ENCODE assay signal across 11 cellular contexts in the genomic region with DNA sequence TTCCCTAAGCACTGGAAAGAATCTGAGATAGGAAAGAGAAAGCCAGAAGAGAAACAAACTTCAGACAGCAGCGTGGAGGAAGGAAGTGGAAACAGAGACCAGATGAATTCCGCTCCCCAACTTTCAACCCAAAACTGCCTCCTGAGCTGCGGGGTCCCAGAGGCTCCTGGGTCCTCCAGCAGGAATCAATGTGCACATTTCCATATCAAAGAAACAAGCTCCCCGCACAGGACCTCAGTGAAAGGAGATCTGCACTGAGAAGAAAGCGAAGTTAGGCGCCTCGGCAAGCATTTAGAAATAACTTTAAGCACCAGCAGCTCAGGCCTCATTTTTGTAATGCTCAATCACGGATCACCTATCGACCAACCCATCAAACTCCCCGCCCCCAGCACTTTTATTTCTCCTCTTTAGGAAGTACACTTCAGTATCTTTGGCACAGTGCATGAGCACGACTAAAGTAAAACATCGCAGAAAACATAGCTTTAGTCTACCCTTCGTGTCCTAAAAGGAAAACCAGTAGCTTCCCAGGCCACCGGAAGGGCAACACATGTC.
A peak's percentile ranks its signal among the peaks of the same experiment; 100 is the strongest.
DNase-seq lines count a peak whose midpoint lies in the region; TF ChIP-seq lines count a peak whose summit lies in the region.
"Had no signal": no experiment of that assay in that cellular context is flagged by ENCODE, and none has a peak within 500 bp of the region (broad histone marks: within the 10 kb centered on the region; RNA-seq: fewer than 3 reads in every experiment).

No MANE protein-coding gene starts in this region.

- H2AFZ ChIP-seq in GM23248 (no peak overlapping the region), PC-9 (no peak overlapping the region), trophoblast cell (ENCODE audit: insufficient read depth, low read length, poor library complexity) (no peak overlapping the region)

- in situ Hi-C loops in GM23248 (cut with MboI) = no loop called here

- TF ChIP-seq CTCF in PC-9 (conservative IDR thresholded peaks at IDR 0.05) = no peak
- no peak for TF ChIP-seq CTCF in prostate gland (IDR thresholded peaks at IDR 0.05)

- no peaks in the 10 kb centered on the region for H4K20me1 ChIP-seq in GM23248 (ENCODE audit: insufficient read depth)
- no peaks in the 10 kb centered on the region for H4K20me1 ChIP-seq in PC-9 (ENCODE audit: insufficient read depth)

- no peak overlapping the region for H4K12ac ChIP-seq in trophoblast cell (ENCODE audit: low read depth, low read length)

- no peak overlapping the region for H3K23ac ChIP-seq in trophoblast cell (ENCODE audit: low read length)

- 91% methylated on average over 14 of the region's 14 CpGs for WGBS in GM23248 (ENCODE audit: low coverage in 1 of 2, low lambda C conversion rate in 2 of 2, missing lambda C conversion rate in 2 of 2), 2 experiments
- WGBS in trophoblast cell (ENCODE audit: extremely low coverage, insufficient coverage, insufficient read length) = no CpG with 5 or more reads among the region's 14 CpGs
- 82% methylated on average over 14 of the region's 14 CpGs for WGBS in prostate gland

- DNase-seq in GM23248 (no peak), PC-9 (no peak), epithelial cell of prostate (ENCODE audit: low read depth, low spot score) (no peak), trophoblast cell (no peak), prostate gland (ENCODE audit: low spot score) (no peak), NCI-H446 (lab: John Stamatoyannopoulos, UW) (no peak), dedifferentiated amniotic fluid mesenchymal stem cell (ENCODE audit: extremely low spot score) (no peak)
- DNase-seq: MG63, posterior cingulate gyrus had no signal

- H3K9ac ChIP-seq in GM23248 (no peak overlapping the region), trophoblast cell (ENCODE audit: low read length) (no peak overlapping the region)

- H2BK120ac ChIP-seq in trophoblast cell (ENCODE audit: insufficient read depth, low read length, poor library complexity) = no peak overlapping the region

- H3K79me2 ChIP-seq in GM23248 (ENCODE audit: insufficient read depth) (no peaks in the 10 kb centered on the region), PC-9 (ENCODE audit: low read depth) (no peaks in the 10 kb centered on the region), trophoblast cell (ENCODE audit: control insufficient read depth, insufficient read depth, low read length, poor library complexity) (no peaks in the 10 kb centered on the region)

- peaks cover 16% of the 10 kb centered on the region for H3K4me1 ChIP-seq in GM23248 (ENCODE audit: insufficient read depth)
- peaks cover 40% of the 10 kb centered on the region for H3K4me1 ChIP-seq in PC-9 (replicated peaks; ENCODE audit: insufficient read depth)
- H3K4me1 ChIP-seq in trophoblast cell (ENCODE audit: control insufficient read depth in 1 of 2, insufficient read depth in 2 of 2, low read length in 2 of 2) = peaks cover 0 to under 1% of the 10 kb centered on the region in 2 experiments
- no peaks in the 10 kb centered on the region for H3K4me1 ChIP-seq in prostate gland (replicated peaks)

- H3K27ac ChIP-seq in GM23248 (peak overlapping the region; percentile 49; the same call in 1 of the 2 replicates), PC-9 (peak overlapping the region; percentile 42), epithelial cell of prostate (peak overlapping the region; percentile 80), trophoblast cell (ENCODE audit: low read depth, low read length) (no peak overlapping the region), prostate gland (no peak overlapping the region)
- H3K27ac ChIP-seq: SJSA1, vagina had no signal

- H3K4me2 ChIP-seq in GM23248 (ENCODE audit: unreplicated experiment) (no peak overlapping the region), PC-9 (peak overlapping the region; percentile 46), trophoblast cell (ENCODE audit: low read length) (no peak overlapping the region)

- no peak overlapping the region for H3K14ac ChIP-seq in trophoblast cell (ENCODE audit: low read length)

- H3K18ac ChIP-seq in trophoblast cell (ENCODE audit: low read length) = no peak overlapping the region

- H3K9me3 ChIP-seq in GM23248 (ENCODE audit: low read depth) = no peaks in the 10 kb centered on the region
- no peaks in the 10 kb centered on the region; the same call in 1 of the 2 replicates for H3K9me3 ChIP-seq in PC-9 (ENCODE audit: insufficient read depth, low read depth)
- H3K9me3 ChIP-seq in trophoblast cell (ENCODE audit: insufficient read depth, low read depth, low read length) = no peaks in the 10 kb centered on the region
- H3K9me3 ChIP-seq in prostate gland = no peaks in the 10 kb centered on the region
- H3K9me3 ChIP-seq: MG63, SJSA1, vagina had no signal

- no peak overlapping the region for H2AK5ac ChIP-seq in trophoblast cell (ENCODE audit: low read length)

- H3K36me3 ChIP-seq in GM23248 (ENCODE audit: low read depth) (no peaks in the 10 kb centered on the region), PC-9 (ENCODE audit: low read depth) (no peaks in the 10 kb centered on the region), trophoblast cell (ENCODE audit: control insufficient read depth in 1 of 2, insufficient read depth in 2 of 2, low read length in 2 of 2) (no peaks in the 10 kb centered on the region), prostate gland (no peaks in the 10 kb centered on the region)
- H3K36me3 ChIP-seq: MG63, SJSA1, vagina had no signal

- no TSS peak for BruUV-seq in PC-9 (replicated peaks; lab: Mats Ljungman, UMichigan)

- H3K4ac ChIP-seq in trophoblast cell (ENCODE audit: low read depth, low read length) = no peak overlapping the region

- H3K27me3 ChIP-seq in GM23248 (replicated peaks; ENCODE audit: insufficient read depth) (no peaks in the 10 kb centered on the region), PC-9 (ENCODE audit: insufficient read depth, low read depth) (no peaks in the 10 kb centered on the region), trophoblast cell (ENCODE audit: insufficient read depth, low read length) (no peaks in the 10 kb centered on the region), prostate gland (replicated peaks; ENCODE audit: insufficient read depth) (no peaks in the 10 kb centered on the region)
- H3K27me3 ChIP-seq: MG63, SJSA1, vagina had no signal

- H2BK5ac ChIP-seq in trophoblast cell (ENCODE audit: low read depth, low read length, poor library complexity) = no peak overlapping the region

- POLR2A ChIA-PET in PC-9 (lab: Charles Lee; ENCODE audit: unreplicated experiment) = interaction anchor here (0.6 kb wide), 1 partner anchor 122 kb away, joined by 4 read pairs; no protein-coding TSS in a partner anchor

- H3K4me3 ChIP-seq in GM23248 = no peak overlapping the region
- H3K4me3 ChIP-seq in PC-9 = no peak overlapping the region
- no peak overlapping the region for H3K4me3 ChIP-seq in trophoblast cell (ENCODE audit: low read depth, low read length)
- no peak overlapping the region for H3K4me3 ChIP-seq in prostate gland
- H3K4me3 ChIP-seq: MG63, SJSA1, vagina had no signal

- H3K9me2 ChIP-seq in GM23248 (ENCODE audit: insufficient read depth) = no peaks in the 10 kb centered on the region
- H3K9me2 ChIP-seq in PC-9 (ENCODE audit: insufficient read depth) = no peaks in the 10 kb centered on the region

- peak overlapping the region; percentile 8 for H4K91ac ChIP-seq in trophoblast cell (ENCODE audit: low read depth, low read length)

- TF ChIP-seq POLR2A in prostate gland (IDR thresholded peaks at IDR 0.05) = no peak

- CTCF ChIA-PET in PC-9 (lab: Charles Lee) = interaction anchor here (0.5 kb wide), 1 partner anchor 107 kb away, joined by 3 read pairs; no protein-coding TSS in a partner anchor

- H4K8ac ChIP-seq in trophoblast cell (ENCODE audit: low read depth, low read length) = no peak overlapping the region

- no peak overlapping the region for H2BK12ac ChIP-seq in trophoblast cell (ENCODE audit: low read length)

- H3F3A ChIP-seq in GM23248 (ENCODE audit: insufficient read depth) (peaks cover 30% of the 10 kb centered on the region), PC-9 (ENCODE audit: insufficient read depth, low read depth) (peaks cover 25% of the 10 kb centered on the region)

- peaks cover 6% of the 10 kb centered on the region for H3K79me1 ChIP-seq in trophoblast cell (ENCODE audit: low read length)

- intact Hi-C loops in PC-9 (cut with micrococcal nuclease; ENCODE audit: unreplicated experiment) (loop anchor here (1.0 to 5.0 kb wide), 3 partner anchors 106 to 170 kb away; no protein-coding TSS in a partner anchor), prostate gland (cut with DNase I) (no loop called here)

Comparison
In these comparisons a context has a peak if more than half of its experiments do, and no peak if none do; other contexts are left out.
1. H3K27ac ChIP-seq: peak in GM23248 (single experiment), PC-9 (single experiment) and epithelial cell of prostate (single experiment); none in trophoblast cell (single experiment) and prostate gland (0 of 2).